ENCODE assay signal across 13 cellular contexts in the genomic region with DNA sequence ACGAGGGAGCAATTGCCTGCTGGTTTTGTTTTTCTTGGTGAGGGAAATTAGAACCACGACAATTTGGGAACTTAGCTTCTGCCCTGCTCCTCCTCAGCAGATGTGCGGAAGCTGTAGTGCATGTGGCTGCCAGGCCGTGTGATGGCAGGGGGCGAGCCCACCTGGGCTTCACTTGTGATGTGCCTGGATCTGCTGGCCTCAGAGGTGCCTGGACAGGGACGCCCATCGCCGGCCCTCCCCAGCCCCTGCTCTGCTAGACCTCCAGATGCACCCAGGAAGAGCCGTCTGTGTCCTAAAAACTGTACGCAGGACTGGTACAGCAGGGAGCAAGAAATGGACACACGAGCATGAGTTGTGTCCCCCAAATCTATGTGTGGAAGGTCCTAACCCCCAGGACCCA. TPM values are rescaled to one million over a fixed set of nuclear protein-coding genes. Genes with fewer than 3 reads are reported as not detected.
DNase-seq lines count a peak whose midpoint lies in the region; ATAC-seq and TF ChIP-seq lines count a peak whose summit lies in the region.
"Had no signal": no experiment of that assay in that cellular context is flagged by ENCODE, and none has a peak within 500 bp of the region (broad histone marks: within the 10 kb centered on the region; RNA-seq: fewer than 3 reads in every experiment).

No MANE protein-coding gene starts in this region.

- H3K27ac Mint-ChIP-seq in chondrocyte (ENCODE audit: unreplicated experiment), result no peak overlapping the region

- no peaks in the 10 kb centered on the region for H3K36me3 Mint-ChIP-seq in chondrocyte (ENCODE audit: low read depth)
- H3K36me3 Mint-ChIP-seq: CD8-positive, alpha-beta memory T cell had no signal

- no peak overlapping the region for H3K4me3 Mint-ChIP-seq in chondrocyte (ENCODE audit: unreplicated experiment)
- H3K4me3 Mint-ChIP-seq: CD8-positive, alpha-beta memory T cell had no signal

- no peak for TF ChIP-seq CTCF in chondrocyte (IDR thresholded peaks at IDR 0.05)

- peak; percentile 66 for DNase-seq in COLO668 (lab: John Stamatoyannopoulos, UW; ENCODE audit: unreplicated experiment)
- peak; percentile 86 for DNase-seq in DMS 273 (lab: John Stamatoyannopoulos, UW; ENCODE audit: unreplicated experiment)
- peak; percentile 74 for DNase-seq in NCI-H345 treated with DMSO at 0.1 percent for 48 hours (lab: John Stamatoyannopoulos, UW; ENCODE audit: unreplicated experiment)
- peak; percentile 43 for DNase-seq in chondrocyte (ENCODE audit: low spot score)
- DNase-seq in occipital lobe (lab: John Stamatoyannopoulos, UW), result no peak
- DNase-seq: BE2C, GOT3, NCI-H1436 treated with DMSO at 0.1 percent for 48 hours, NCI-H526 had no signal

- no peaks in the 10 kb centered on the region for H3K4me1 Mint-ChIP-seq in chondrocyte (ENCODE audit: low read depth)

- ATAC-seq in HG02884 (IDR thresholded peaks at IDR 0.05; ENCODE audit: unreplicated experiment) (no peak), GM21723 (IDR thresholded peaks at IDR 0.05; ENCODE audit: unreplicated experiment) (no peak)
- ATAC-seq: GM12878 had no signal

- peaks cover 33% of the 10 kb centered on the region for H3K27me3 Mint-ChIP-seq in chondrocyte (ENCODE audit: low read depth)

- peaks cover 3% of the 10 kb centered on the region for H3K9me3 Mint-ChIP-seq in chondrocyte (ENCODE audit: low read depth)

RNA-seq across cellular contexts. Expression of gene C1orf174, which starts 28.6 kb away (rescaled TPM):
- total RNA-seq in chondrocyte, result 25.0 to 25.7 TPM (median 25.3 TPM) in 3 replicates
- 17.3 TPM for total RNA-seq in occipital lobe
